25 cellular contexts compared by ENCODE assay signal in genomic region chr1:198693321-198693720, GRCh38. TPM values are rescaled to one million over a fixed set of nuclear protein-coding genes. Genes with fewer than 3 reads are reported as not detected.
DNase-seq lines count a peak whose midpoint lies in the region; ATAC-seq lines count a peak whose summit lies in the region.
"Had no signal": no experiment of that assay in that cellular context is flagged by ENCODE, and none has a peak within 500 bp of the region (broad histone marks: within the 10 kb centered on the region; RNA-seq: fewer than 3 reads in every experiment).

No MANE protein-coding gene starts in this region.

- no peaks in the 10 kb centered on the region for H3K27me3 Mint-ChIP-seq in activated T-cell treated with anti-CD3 and anti-CD28 coated beads, Interleukin-2, amount 50 U/mL, for 4 hours (ENCODE audit: low read depth)
- no peaks in the 10 kb centered on the region for H3K27me3 Mint-ChIP-seq in T-helper 17 cell
- H3K27me3 Mint-ChIP-seq in central memory CD8-positive, alpha-beta T cell: no peaks in the 10 kb centered on the region
- H3K27me3 Mint-ChIP-seq in stimulated activated naive B cell treated with anti-CD40 and anti-IgM and Interleukin-4, amounts not matched to agents 10 μg/mL and 1 μg/mL and 100 μg/mL, for 72 hours: no peaks in the 10 kb centered on the region
- H3K27me3 Mint-ChIP-seq: type B pancreatic cell had no signal

- no peaks in the 10 kb centered on the region for H3K9me3 Mint-ChIP-seq in activated T-cell treated with anti-CD3 and anti-CD28 coated beads, Interleukin-2, amount 50 U/mL, for 4 hours
- H3K9me3 Mint-ChIP-seq in central memory CD8-positive, alpha-beta T cell: no peaks in the 10 kb centered on the region
- H3K9me3 Mint-ChIP-seq in stimulated activated naive B cell treated with anti-CD40 and anti-IgM and Interleukin-4, amounts not matched to agents 10 μg/mL and 1 μg/mL and 100 μg/mL, for 72 hours: no peaks in the 10 kb centered on the region
- H3K9me3 Mint-ChIP-seq: type B pancreatic cell had no signal

- H3K4me3 Mint-ChIP-seq in activated T-cell treated with anti-CD3 and anti-CD28 coated beads, Interleukin-2, amount 50 U/mL, for 4 hours: no peak overlapping the region
- H3K4me3 Mint-ChIP-seq in T-helper 17 cell: peak overlapping the region; percentile 7
- peak overlapping the region; percentile 52 for H3K4me3 Mint-ChIP-seq in central memory CD8-positive, alpha-beta T cell
- no peak overlapping the region for H3K4me3 Mint-ChIP-seq in stimulated activated naive B cell treated with anti-CD40 and anti-IgM and Interleukin-4, amounts not matched to agents 10 μg/mL and 1 μg/mL and 100 μg/mL, for 72 hours
- H3K4me3 Mint-ChIP-seq: type B pancreatic cell had no signal

- H3K27ac Mint-ChIP-seq in T-helper 17 cell: peak overlapping the region; percentile 82
- H3K27ac Mint-ChIP-seq in central memory CD8-positive, alpha-beta T cell (ENCODE audit: low read depth): peak overlapping the region; percentile 60
- H3K27ac Mint-ChIP-seq in stimulated activated naive B cell treated with anti-CD40 and anti-IgM and Interleukin-4, amounts not matched to agents 10 μg/mL and 1 μg/mL and 100 μg/mL, for 72 hours: peak overlapping the region; percentile 37
- H3K27ac Mint-ChIP-seq: type B pancreatic cell had no signal

- peaks cover 57% of the 10 kb centered on the region for H3K36me3 Mint-ChIP-seq in activated T-cell treated with anti-CD3 and anti-CD28 coated beads, Interleukin-2, amount 50 U/mL, for 4 hours (ENCODE audit: insufficient read depth)
- peaks cover 12% of the 10 kb centered on the region for H3K36me3 Mint-ChIP-seq in T-helper 17 cell (ENCODE audit: low read depth)
- H3K36me3 Mint-ChIP-seq in central memory CD8-positive, alpha-beta T cell (ENCODE audit: insufficient read depth): peaks cover 64% of the 10 kb centered on the region
- peaks cover 26 to 51% of the 10 kb centered on the region in 2 donors for H3K36me3 Mint-ChIP-seq in stimulated activated naive B cell treated with anti-CD40 and anti-IgM and Interleukin-4, amounts not matched to agents 10 μg/mL and 1 μg/mL and 100 μg/mL, for 72 hours
- H3K36me3 Mint-ChIP-seq: type B pancreatic cell had no signal

- peak; percentile 75 to 80 for ATAC-seq in activated T-cell treated with anti-CD3 and anti-CD28 coated beads, Interleukin-2, amount 50 U/mL, for 4 hours
- ATAC-seq in T-helper 17 cell: peak; percentile 39
- ATAC-seq in central memory CD8-positive, alpha-beta T cell (replicated peaks; ENCODE audit: extremely low read depth, poor library complexity, severe bottlenecking): no peak
- ATAC-seq in stimulated activated naive B cell treated with anti-CD40 and anti-IgM and Interleukin-4, amounts not matched to agents 10 μg/mL and 1 μg/mL and 100 μg/mL, for 72 hours (replicated peaks): no peak
- ATAC-seq: HepG2, left lobe of liver had no signal

- no peaks in the 10 kb centered on the region for H3K9me3 ChIP-seq in T-helper 17 cell (ENCODE audit: control insufficient read depth, low read length, poor library complexity, severe bottlenecking)
- H3K9me3 ChIP-seq: esophagus squamous epithelium, MG63 had no signal

- DNase-seq in activated T-cell treated with anti-CD3 and anti-CD28 coated beads, Interleukin-2, amount 50 U/mL, for 4 hours: no peak
- DNase-seq in activated T-cell treated with anti-CD3 and anti-CD28 coated beads, Interleukin-2, amount 50 U/mL, for 1 hour: no peak
- no peak for DNase-seq in T-helper 17 cell
- DNase-seq in central memory CD8-positive, alpha-beta T cell (ENCODE audit: low spot score in 2 of 2): no peak
- no peak for DNase-seq in stimulated activated naive B cell treated with anti-CD40 and anti-IgM and Interleukin-4, amounts not matched to agents 10 μg/mL and 1 μg/mL and 100 μg/mL, for 72 hours
- no peak for DNase-seq in NK-92 (lab: John Stamatoyannopoulos, UW; ENCODE audit: unreplicated experiment)
- no peak for DNase-seq in HCEC 1CT
- DNase-seq in NCI-H510A (lab: John Stamatoyannopoulos, UW): no peak
- DNase-seq: amniotic stem cell; caudate nucleus; COR-L47; esophagus squamous epithelium; MG63; NCI-H146; NK-92 treated with Interleukin-12 subunit alpha and Interleukin-12 subunit beta, amount 100 ng/mL, for 24 hours; occipital lobe; RPMI8226; stimulated activated CD4-positive, alpha-beta T cell treated with anti-CD3 and anti-CD28 coated beads, Interleukin-15, amount 100 ng/mL, for 24 hours; stimulated activated naive CD4-positive, alpha-beta T cell treated with Interleukin-2 at 50 U/mL for 16 hours; WERI-Rb-1 had no signal

- H3K4me1 Mint-ChIP-seq in activated T-cell treated with anti-CD3 and anti-CD28 coated beads, Interleukin-2, amount 50 U/mL, for 4 hours (ENCODE audit: low read depth): peaks cover 82% of the 10 kb centered on the region
- peaks cover 53% of the 10 kb centered on the region for H3K4me1 Mint-ChIP-seq in T-helper 17 cell
- H3K4me1 Mint-ChIP-seq in central memory CD8-positive, alpha-beta T cell: peaks cover 79% of the 10 kb centered on the region
- peaks cover 41 to 68% of the 10 kb centered on the region in 2 donors for H3K4me1 Mint-ChIP-seq in stimulated activated naive B cell treated with anti-CD40 and anti-IgM and Interleukin-4, amounts not matched to agents 10 μg/mL and 1 μg/mL and 100 μg/mL, for 72 hours

RNA-seq across cellular contexts. Expression of gene PTPRC, which starts 54.5 kb away (rescaled TPM):
- 100 to 1,000 TPM; 181 to 243 (median 224) TPM for total RNA-seq in activated T-cell treated with anti-CD3 and anti-CD28 coated beads, Interleukin-2, amount 50 U/mL, for 4 hours
- total RNA-seq in T-helper 17 cell: 100 to 1,000 TPM; 697 to 813 TPM
- total RNA-seq: glomerular endothelial cell, H1, HepG2 had no signal

Comparison
In these comparisons a context has a peak if more than half of its experiments do, and no peak if none do; other contexts are left out.
1. ATAC-seq: peak in activated T-cell treated with anti-CD3 and anti-CD28 coated beads, Interleukin-2, amount 50 U/mL, for 4 hours (2 of 2) and T-helper 17 cell (single experiment); none in central memory CD8-positive, alpha-beta T cell (single experiment) and stimulated activated naive B cell treated with anti-CD40 and anti-IgM and Interleukin-4, amounts not matched to agents 10 μg/mL and 1 μg/mL and 100 μg/mL, for 72 hours (0 of 2).
2. H3K4me3 Mint-ChIP-seq: peak in T-helper 17 cell (single experiment) and central memory CD8-positive, alpha-beta T cell (single experiment); none in activated T-cell treated with anti-CD3 and anti-CD28 coated beads, Interleukin-2, amount 50 U/mL, for 4 hours (single experiment) and stimulated activated naive B cell treated with anti-CD40 and anti-IgM and Interleukin-4, amounts not matched to agents 10 μg/mL and 1 μg/mL and 100 μg/mL, for 72 hours (0 of 2).
3. Peak in every context shown above with its lines, with median percentiles within 50 percentile points of each other: H3K27ac Mint-ChIP-seq.